Comparison of ENCODE assay signal across 12 cellular contexts in genomic region chr10:110456046-110456445, GRCh38. TPM values are rescaled to one million over a fixed set of nuclear protein-coding genes. Genes with fewer than 3 reads are reported as not detected.
DNase-seq lines count a peak whose midpoint lies in the region; ATAC-seq and TF ChIP-seq lines count a peak whose summit lies in the region.
"Had no signal": no experiment of that assay in that cellular context is flagged by ENCODE, and none has a peak within 500 bp of the region (broad histone marks: within the 10 kb centered on the region; RNA-seq: fewer than 3 reads in every experiment).

No MANE protein-coding gene starts in this region.

- no peak for ATAC-seq in activated T-helper 17 cell treated with anti-CD3 and anti-CD28 coated beads, Interleukin-2, amount 50 U/mL, for 72 hours (replicated peaks)
- ATAC-seq in natural killer cell treated with Interleukin-12 subunit alpha and Interleukin-12 subunit beta and Interleukin-15 and Interleukin-18, amount 100 ng/mL, for 72 hours, result no peak
- ATAC-seq in HG02852 (IDR thresholded peaks at IDR 0.05; ENCODE audit: unreplicated experiment), result no peak
- no peak for ATAC-seq in GM21381 (IDR thresholded peaks at IDR 0.05; ENCODE audit: unreplicated experiment)
- ATAC-seq: gastroesophageal sphincter had no signal

- H3K27ac ChIP-seq in BLaER1 (peak overlapping the region; percentile 62), KMS-11 (no peak overlapping the region)
- H3K27ac ChIP-seq: gastroesophageal sphincter had no signal

- POLR2A ChIA-PET in activated CD4-positive, alpha-beta memory T cell treated with anti-CD3 and anti-CD28 coated beads for 36 hours (lab: Charles Lee), result interaction anchor here (1.0 kb wide), 1 partner anchor 73 kb away, joined by 3 read pairs; no protein-coding TSS in a partner anchor

- peak overlapping the region; percentile 62 for H3K27ac Mint-ChIP-seq in activated T-helper 17 cell treated with anti-CD3 and anti-CD28 coated beads, Interleukin-2, amount 50 U/mL, for 72 hours
- H3K27ac Mint-ChIP-seq in natural killer cell treated with Interleukin-12 subunit alpha and Interleukin-12 subunit beta and Interleukin-15 and Interleukin-18, amount 100 ng/mL, for 72 hours, result peak overlapping the region; percentile 51 to 81
- no peak overlapping the region for H3K27ac Mint-ChIP-seq in type B pancreatic cell
- no peak overlapping the region for H3K27ac Mint-ChIP-seq in activated CD4-positive, alpha-beta memory T cell treated with anti-CD3 and anti-CD28 coated beads for 36 hours
- H3K27ac Mint-ChIP-seq: activated CD4-positive, alpha-beta T cell treated with anti-CD3 and anti-CD28 coated beads, Interleukin-2, amount 10 ng/mL, durations not matched to agents 7 days and 5 days had no signal

- DNase-seq in natural killer cell treated with Interleukin-12 subunit alpha and Interleukin-12 subunit beta and Interleukin-15 and Interleukin-18, amount 100 ng/mL, for 72 hours (ENCODE audit: low spot score), result no peak
- DNase-seq in type B pancreatic cell (ENCODE audit: extremely low spot score, unreplicated experiment), result no peak
- no peak for DNase-seq in activated CD4-positive, alpha-beta memory T cell treated with anti-CD3 and anti-CD28 coated beads for 36 hours
- DNase-seq: activated CD4-positive, alpha-beta T cell treated with anti-CD3 and anti-CD28 coated beads, Interleukin-2, amount 10 ng/mL, durations not matched to agents 7 days and 5 days; activated naive CD4-positive, alpha-beta T cell treated with anti-CD3 and anti-CD28 coated beads, Interleukin-2, amount 50 U/mL, for 16 hours; CD4-positive, alpha-beta memory T cell had no signal

- H3K4me3 ChIP-seq in BLaER1 (no peak overlapping the region), KMS-11 (IDR thresholded peaks at IDR 0.05; ENCODE audit: insufficient read depth, low read depth, low read length) (no peak overlapping the region)
- H3K4me3 ChIP-seq: gastroesophageal sphincter had no signal

- CTCF ChIA-PET in activated CD4-positive, alpha-beta memory T cell treated with anti-CD3 and anti-CD28 coated beads for 36 hours (lab: Charles Lee), result interaction anchor here (1.1 to 1.4 kb wide), 2 partner anchors 15 to 101 kb away, joined by 3 to 5 read pairs; no protein-coding TSS in a partner anchor

- H3K4me1 Mint-ChIP-seq in activated T-helper 17 cell treated with anti-CD3 and anti-CD28 coated beads, Interleukin-2, amount 50 U/mL, for 72 hours, result peaks cover 23% of the 10 kb centered on the region
- H3K4me1 Mint-ChIP-seq in natural killer cell treated with Interleukin-12 subunit alpha and Interleukin-12 subunit beta and Interleukin-15 and Interleukin-18, amount 100 ng/mL, for 72 hours (ENCODE audit: low read depth in 2 of 2), result peaks cover 53 to 55% of the 10 kb centered on the region in 2 donors
- no peaks in the 10 kb centered on the region for H3K4me1 Mint-ChIP-seq in type B pancreatic cell (ENCODE audit: unreplicated experiment)
- peaks cover 53% of the 10 kb centered on the region for H3K4me1 Mint-ChIP-seq in activated CD4-positive, alpha-beta memory T cell treated with anti-CD3 and anti-CD28 coated beads for 36 hours (ENCODE audit: low read depth)

- no peak for TF ChIP-seq CTCF in KMS-11 (conservative IDR thresholded peaks at IDR 0.05; ENCODE audit: low read depth, low read length)
- TF ChIP-seq CTCF in type B pancreatic cell (conservative IDR thresholded peaks at IDR 0.05), result no peak

- peak overlapping the region; percentile 56 for H3K4me3 Mint-ChIP-seq in activated T-helper 17 cell treated with anti-CD3 and anti-CD28 coated beads, Interleukin-2, amount 50 U/mL, for 72 hours
- peak overlapping the region; percentile 70 for H3K4me3 Mint-ChIP-seq in natural killer cell treated with Interleukin-12 subunit alpha and Interleukin-12 subunit beta and Interleukin-15 and Interleukin-18, amount 100 ng/mL, for 72 hours
- H3K4me3 Mint-ChIP-seq in type B pancreatic cell, result no peak overlapping the region
- no peak overlapping the region for H3K4me3 Mint-ChIP-seq in activated CD4-positive, alpha-beta memory T cell treated with anti-CD3 and anti-CD28 coated beads for 36 hours
- H3K4me3 Mint-ChIP-seq: activated CD4-positive, alpha-beta T cell treated with anti-CD3 and anti-CD28 coated beads, Interleukin-2, amount 10 ng/mL, durations not matched to agents 7 days and 5 days had no signal

- H3K4me2 ChIP-seq in BLaER1, result peak overlapping the region; percentile 81
- H3K4me2 ChIP-seq in KMS-11, result peak overlapping the region; percentile 50; the same call in 1 of the 2 replicates

- H3K27me3 ChIP-seq in BLaER1, result no peaks in the 10 kb centered on the region
- no peaks in the 10 kb centered on the region for H3K27me3 ChIP-seq in KMS-11 (ENCODE audit: insufficient read depth, low read depth)
- H3K27me3 ChIP-seq: gastroesophageal sphincter had no signal

- H3K9me3 ChIP-seq in BLaER1, result no peaks in the 10 kb centered on the region
- H3K9me3 ChIP-seq: gastroesophageal sphincter had no signal

- H3K79me2 ChIP-seq in KMS-11 (ENCODE audit: insufficient read depth, low read depth), result no peaks in the 10 kb centered on the region

- H2AFZ ChIP-seq in KMS-11 (ENCODE audit: low read depth), result no peak overlapping the region

- no peaks in the 10 kb centered on the region for H3K36me3 Mint-ChIP-seq in activated T-helper 17 cell treated with anti-CD3 and anti-CD28 coated beads, Interleukin-2, amount 50 U/mL, for 72 hours (ENCODE audit: low read depth)
- H3K36me3 Mint-ChIP-seq in natural killer cell treated with Interleukin-12 subunit alpha and Interleukin-12 subunit beta and Interleukin-15 and Interleukin-18, amount 100 ng/mL, for 72 hours, result no peaks in the 10 kb centered on the region
- no peaks in the 10 kb centered on the region for H3K36me3 Mint-ChIP-seq in type B pancreatic cell
- no peaks in the 10 kb centered on the region for H3K36me3 Mint-ChIP-seq in activated CD4-positive, alpha-beta memory T cell treated with anti-CD3 and anti-CD28 coated beads for 36 hours
- H3K36me3 Mint-ChIP-seq: CD4-positive, alpha-beta memory T cell had no signal

- H3K9ac ChIP-seq in BLaER1 (no peak overlapping the region; the same call in 1 of the 2 replicates), KMS-11 (no peak overlapping the region)

- no peaks in the 10 kb centered on the region for H3K27me3 Mint-ChIP-seq in activated T-helper 17 cell treated with anti-CD3 and anti-CD28 coated beads, Interleukin-2, amount 50 U/mL, for 72 hours
- no peaks in the 10 kb centered on the region for H3K27me3 Mint-ChIP-seq in natural killer cell treated with Interleukin-12 subunit alpha and Interleukin-12 subunit beta and Interleukin-15 and Interleukin-18, amount 100 ng/mL, for 72 hours
- H3K27me3 Mint-ChIP-seq in type B pancreatic cell, result peaks cover 5% of the 10 kb centered on the region
- no peaks in the 10 kb centered on the region for H3K27me3 Mint-ChIP-seq in activated CD4-positive, alpha-beta memory T cell treated with anti-CD3 and anti-CD28 coated beads for 36 hours
- H3K27me3 Mint-ChIP-seq: CD4-positive, alpha-beta memory T cell had no signal

- no peaks in the 10 kb centered on the region for H4K20me1 ChIP-seq in BLaER1
- no peaks in the 10 kb centered on the region for H4K20me1 ChIP-seq in KMS-11 (ENCODE audit: insufficient read depth)

- no peaks in the 10 kb centered on the region for H3K9me3 Mint-ChIP-seq in activated T-helper 17 cell treated with anti-CD3 and anti-CD28 coated beads, Interleukin-2, amount 50 U/mL, for 72 hours
- H3K9me3 Mint-ChIP-seq in natural killer cell treated with Interleukin-12 subunit alpha and Interleukin-12 subunit beta and Interleukin-15 and Interleukin-18, amount 100 ng/mL, for 72 hours, result no peaks in the 10 kb centered on the region
- H3K9me3 Mint-ChIP-seq in type B pancreatic cell, result no peaks in the 10 kb centered on the region
- no peaks in the 10 kb centered on the region for H3K9me3 Mint-ChIP-seq in activated CD4-positive, alpha-beta memory T cell treated with anti-CD3 and anti-CD28 coated beads for 36 hours
- H3K9me3 Mint-ChIP-seq: activated CD4-positive, alpha-beta T cell treated with anti-CD3 and anti-CD28 coated beads, Interleukin-2, amount 10 ng/mL, durations not matched to agents 7 days and 5 days; CD4-positive, alpha-beta memory T cell had no signal

- intact Hi-C loops in activated CD4-positive, alpha-beta memory T cell treated with anti-CD3 and anti-CD28 coated beads for 36 hours (cut with micrococcal nuclease), result loop anchor here (2.0 kb wide), 1 partner anchor 13 kb away; no protein-coding TSS in a partner anchor

- H3K4me1 ChIP-seq in BLaER1 (peaks cover 60% of the 10 kb centered on the region), KMS-11 (ENCODE audit: low read depth, poor library complexity, severe bottlenecking) (peaks cover 74% of the 10 kb centered on the region)
- H3K4me1 ChIP-seq: gastroesophageal sphincter had no signal

- H3K36me3 ChIP-seq in BLaER1 (no peaks in the 10 kb centered on the region), KMS-11 (ENCODE audit: insufficient read depth) (no peaks in the 10 kb centered on the region)
- H3K36me3 ChIP-seq: gastroesophageal sphincter had no signal

RNA-seq across cellular contexts. Expression of gene DUSP5, which starts 41.7 kb away (rescaled TPM):
- total RNA-seq in activated T-helper 17 cell treated with anti-CD3 and anti-CD28 coated beads, Interleukin-2, amount 50 U/mL, for 72 hours, result 100 to 1,000 TPM in 1 of 2 donors, 10 to 100 TPM in 1; 43.2 to 107 TPM
- total RNA-seq in natural killer cell treated with Interleukin-12 subunit alpha and Interleukin-12 subunit beta and Interleukin-15 and Interleukin-18, amount 100 ng/mL, for 72 hours, result 100 to 1,000 TPM; 159 to 311 TPM
- total RNA-seq in type B pancreatic cell (ENCODE audit: low replicate concordance), result 16.3 and 61.6 TPM in 2 replicates
- total RNA-seq in activated CD4-positive, alpha-beta memory T cell treated with anti-CD3 and anti-CD28 coated beads for 36 hours, result 100 to 1,000 TPM; 171 to 176 TPM

Comparison
In these comparisons a context has a peak if more than half of its experiments do, and no peak if none do; other contexts are left out.
1. H3K27ac Mint-ChIP-seq: peak in activated T-helper 17 cell treated with anti-CD3 and anti-CD28 coated beads, Interleukin-2, amount 50 U/mL, for 72 hours (single experiment) and natural killer cell treated with Interleukin-12 subunit alpha and Interleukin-12 subunit beta and Interleukin-15 and Interleukin-18, amount 100 ng/mL, for 72 hours (2 of 2); none in type B pancreatic cell (single experiment) and activated CD4-positive, alpha-beta memory T cell treated with anti-CD3 and anti-CD28 coated beads for 36 hours (single experiment).
2. H3K4me3 Mint-ChIP-seq: peak in activated T-helper 17 cell treated with anti-CD3 and anti-CD28 coated beads, Interleukin-2, amount 50 U/mL, for 72 hours (single experiment) and natural killer cell treated with Interleukin-12 subunit alpha and Interleukin-12 subunit beta and Interleukin-15 and Interleukin-18, amount 100 ng/mL, for 72 hours (single experiment); none in type B pancreatic cell (single experiment) and activated CD4-positive, alpha-beta memory T cell treated with anti-CD3 and anti-CD28 coated beads for 36 hours (single experiment).